In genomic region chr2:109614715-109615636, GRCh38 we compare ENCODE assay signal across 8 cellular contexts. TPM values are rescaled to one million over a fixed set of nuclear protein-coding genes. Genes with fewer than 3 reads are reported as not detected.
DNase-seq lines count a peak whose midpoint lies in the region; ATAC-seq, FAIRE-seq and TF ChIP-seq lines count a peak whose summit lies in the region.

No MANE protein-coding gene starts in this region.

- DNase-seq in activated CD8-positive, alpha-beta memory T cell treated with anti-CD3 and anti-CD28 coated beads for 24 hours, result peak; percentile 56
- DNase-seq in activated CD8-positive, alpha-beta memory T cell treated with anti-CD3 and anti-CD28 coated beads, Interleukin-2, amount 10 ng/mL, durations not matched to agents 7 days and 5 days, result no peak
- no peak for DNase-seq in astrocyte (ENCODE audit: low read depth)
- DNase-seq in kidney epithelial cell (ENCODE audit: low read depth), result no peak
- no peak for DNase-seq in thoracic aorta (ENCODE audit: low spot score)
- DNase-seq in midbrain (lab: John Stamatoyannopoulos, UW), result no peak
- no peak for DNase-seq in caudate nucleus (lab: John Stamatoyannopoulos, UW)

- ATAC-seq in activated CD8-positive, alpha-beta memory T cell treated with anti-CD3 and anti-CD28 coated beads, Interleukin-2, amount 10 ng/mL, durations not matched to agents 7 days and 5 days, result no peak
- no peak for ATAC-seq in thoracic aorta (ENCODE audit: insufficient number of reproducible peaks, low FRiP score, low read depth)
- ATAC-seq in HG02938 (IDR thresholded peaks at IDR 0.05; ENCODE audit: unreplicated experiment), result no peak

- H2AFZ ChIP-seq in astrocyte (ENCODE audit: low read depth, low read length), result peak overlapping the region; percentile 65

- H4K20me1 ChIP-seq in astrocyte (ENCODE audit: insufficient read depth, low read length), result peaks cover 40% of the 10 kb centered on the region

- H3K27me3 ChIP-seq in astrocyte (ENCODE audit: insufficient read depth, low read length) (no peaks in the 10 kb centered on the region), kidney epithelial cell (ENCODE audit: control insufficient read depth, insufficient read depth, low read length) (no peaks in the 10 kb centered on the region), thoracic aorta (replicated peaks; ENCODE audit: insufficient read depth) (no peaks in the 10 kb centered on the region)

- H3K9me3 ChIP-seq in astrocyte (ENCODE audit: insufficient read depth, low read depth, low read length), result no peaks in the 10 kb centered on the region
- no peaks in the 10 kb centered on the region for H3K9me3 ChIP-seq in thoracic aorta

- H3K27ac ChIP-seq in astrocyte (ENCODE audit: low read depth, low read length), result peak overlapping the region; percentile 65
- peak overlapping the region; percentile 83 to 91 for H3K27ac ChIP-seq in thoracic aorta
- no peak overlapping the region for H3K27ac ChIP-seq in caudate nucleus (ENCODE audit: low read depth, low read length)

- peak overlapping the region; percentile 89 for H3K4me2 ChIP-seq in astrocyte (ENCODE audit: low read length)

- no peak overlapping the region for H3K27ac Mint-ChIP-seq in activated CD8-positive, alpha-beta memory T cell treated with anti-CD3 and anti-CD28 coated beads, Interleukin-2, amount 10 ng/mL, durations not matched to agents 7 days and 5 days
- peak overlapping the region; percentile 68 for H3K27ac Mint-ChIP-seq in astrocyte (ENCODE audit: unreplicated experiment)

- H3K27me3 Mint-ChIP-seq in activated CD8-positive, alpha-beta memory T cell treated with anti-CD3 and anti-CD28 coated beads, Interleukin-2, amount 10 ng/mL, durations not matched to agents 7 days and 5 days, result peaks cover 70% of the 10 kb centered on the region
- no peaks in the 10 kb centered on the region for H3K27me3 Mint-ChIP-seq in astrocyte (ENCODE audit: low read depth, unreplicated experiment)

- no peak overlapping the region for H3K4me3 Mint-ChIP-seq in activated CD8-positive, alpha-beta memory T cell treated with anti-CD3 and anti-CD28 coated beads, Interleukin-2, amount 10 ng/mL, durations not matched to agents 7 days and 5 days
- peak overlapping the region; percentile 86 for H3K4me3 Mint-ChIP-seq in astrocyte (ENCODE audit: unreplicated experiment)

- H3K4me3 ChIP-seq in astrocyte (ENCODE audit: insufficient read depth, low read depth, low read length) (peak overlapping the region; percentile 68), kidney epithelial cell (ENCODE audit: low read depth, low read length) (peak overlapping the region; percentile 65), thoracic aorta (peak overlapping the region; percentile 78)

- TF ChIP-seq CTCF in astrocyte (IDR thresholded peaks at IDR 0.05; ENCODE audit: insufficient read depth, low read depth, low read length), result no peak
- TF ChIP-seq CTCF in kidney epithelial cell (IDR thresholded peaks at IDR 0.05; ENCODE audit: insufficient read depth, low read length, poor library complexity, severe bottlenecking), result no peak
- no peak for TF ChIP-seq CTCF in thoracic aorta (IDR thresholded peaks at IDR 0.05)

- H3K4me1 Mint-ChIP-seq in activated CD8-positive, alpha-beta memory T cell treated with anti-CD3 and anti-CD28 coated beads, Interleukin-2, amount 10 ng/mL, durations not matched to agents 7 days and 5 days, result peaks cover 7% of the 10 kb centered on the region
- H3K4me1 Mint-ChIP-seq in astrocyte (ENCODE audit: low read depth, unreplicated experiment), result peaks cover 9% of the 10 kb centered on the region

- H3K9ac ChIP-seq in astrocyte (ENCODE audit: low read length), result peak overlapping the region; percentile 78

- CTCF ChIA-PET in activated CD8-positive, alpha-beta memory T cell treated with anti-CD3 and anti-CD28 coated beads, Interleukin-2, amount 10 ng/mL, durations not matched to agents 7 days and 5 days (lab: Charles Lee), result interaction anchor here (1.5 kb wide), 1 partner anchor 69 kb away, joined by 4 read pairs; no protein-coding TSS in a partner anchor

- H3K79me2 ChIP-seq in astrocyte (ENCODE audit: insufficient read depth, low read length), result peaks cover 71% of the 10 kb centered on the region

- FAIRE-seq in astrocyte (lab: Jason Lieb, UNC), result no peak

- H3K36me3 Mint-ChIP-seq in activated CD8-positive, alpha-beta memory T cell treated with anti-CD3 and anti-CD28 coated beads, Interleukin-2, amount 10 ng/mL, durations not matched to agents 7 days and 5 days, result peaks cover 8% of the 10 kb centered on the region
- H3K36me3 Mint-ChIP-seq in astrocyte (ENCODE audit: low read depth, unreplicated experiment), result no peaks in the 10 kb centered on the region

- H3K4me1 ChIP-seq in astrocyte (ENCODE audit: insufficient read depth, low read length) (peaks cover 22% of the 10 kb centered on the region), thoracic aorta (ENCODE audit: control insufficient read depth in 1 of 2, low read depth in 2 of 2) (peaks cover 10 to 51% of the 10 kb centered on the region in 2 donors)

- H3K9me3 Mint-ChIP-seq in activated CD8-positive, alpha-beta memory T cell treated with anti-CD3 and anti-CD28 coated beads, Interleukin-2, amount 10 ng/mL, durations not matched to agents 7 days and 5 days (ENCODE audit: low read depth), result no peaks in the 10 kb centered on the region
- peaks cover 2% of the 10 kb centered on the region for H3K9me3 Mint-ChIP-seq in astrocyte (ENCODE audit: unreplicated experiment)

- no peaks in the 10 kb centered on the region for H3K36me3 ChIP-seq in astrocyte (ENCODE audit: insufficient read depth, low read length)
- no peaks in the 10 kb centered on the region for H3K36me3 ChIP-seq in kidney epithelial cell (ENCODE audit: control insufficient read depth, insufficient read depth, low read length)
- H3K36me3 ChIP-seq in thoracic aorta, result no peaks in the 10 kb centered on the region

RNA-seq across cellular contexts. Expression of gene SOWAHC, which starts 0.8 kb away (rescaled TPM):
- under 1 TPM in 1 of 2 experiments, not detected in 1; 0.09 TPM for total RNA-seq in activated CD8-positive, alpha-beta memory T cell treated with anti-CD3 and anti-CD28 coated beads, Interleukin-2, amount 10 ng/mL, durations not matched to agents 7 days and 5 days
- total RNA-seq in astrocyte (14.1 and 16.5 TPM in 2 replicates), kidney epithelial cell (13.5 and 14.9 TPM in 2 replicates), thoracic aorta (10 to 100 TPM; 19.4 to 29.4 TPM)

RNA-seq across cellular contexts. Expression of gene SEPTIN10, which starts 1.2 kb away (rescaled TPM):
- under 1 TPM in 1 of 2 experiments, not detected in 1; 0.54 TPM for total RNA-seq in activated CD8-positive, alpha-beta memory T cell treated with anti-CD3 and anti-CD28 coated beads, Interleukin-2, amount 10 ng/mL, durations not matched to agents 7 days and 5 days
- 76.3 and 90.8 TPM in 2 replicates for total RNA-seq in astrocyte
- 43.2 and 45.7 TPM in 2 replicates for total RNA-seq in kidney epithelial cell
- 100 to 1,000 TPM in 1 of 2 donors, 10 to 100 TPM in 1; 80.0 to 106 TPM for total RNA-seq in thoracic aorta

Comparison
In these comparisons a context has a peak if more than half of its experiments do, and no peak if none do; other contexts are left out.
1. RNA of gene SOWAHC, which starts 0.8 kb away (total RNA-seq): 19.4 to 29.4 TPM in thoracic aorta, 14.1 to 16.5 TPM in astrocyte and 13.5 to 14.9 TPM in kidney epithelial cell; 0.09 TPM in activated CD8-positive, alpha-beta memory T cell treated with anti-CD3 and anti-CD28 coated beads, Interleukin-2, amount 10 ng/mL, durations not matched to agents 7 days and 5 days; every median in the first group is over 10 times any median in the second.
2. RNA of gene SEPTIN10, which starts 1.2 kb away (total RNA-seq): 80.0 to 106 TPM in thoracic aorta, 76.3 to 90.8 TPM in astrocyte and 43.2 to 45.7 TPM in kidney epithelial cell; 0.54 TPM in activated CD8-positive, alpha-beta memory T cell treated with anti-CD3 and anti-CD28 coated beads, Interleukin-2, amount 10 ng/mL, durations not matched to agents 7 days and 5 days; every median in the first group is over 10 times any median in the second.
3. Peak in every context shown above with its lines, with median percentiles within 50 percentile points of each other: H3K4me3 ChIP-seq.